Comparison of ENCODE assay signal across 28 cellular contexts in genomic region chr4:132998585-132999230, GRCh38.
"Had no signal": no experiment of that assay in that cellular context is flagged by ENCODE, and none has a peak within 500 bp of the region (broad histone marks: within the 10 kb centered on the region; RNA-seq: fewer than 3 reads in every experiment).

No MANE protein-coding gene starts in this region.

- H3K36me3 ChIP-seq: Peyer's patch, SJCRH30 had no signal

- H3K27me3 ChIP-seq: Peyer's patch, SJCRH30 had no signal

- H3K27ac ChIP-seq: Peyer's patch, RWPE1, SJCRH30 had no signal

- H3K4me1 ChIP-seq: Peyer's patch, SJCRH30 had no signal

- DNase-seq: activated B cell treated with CpG ODN at 0.5 μM for 24 hours; activated CD4-positive, alpha-beta T cell treated with anti-CD3 and anti-CD28 coated beads for 1 hour; activated CD4-positive, alpha-beta T cell treated with anti-CD3 and anti-CD28 coated beads, Interleukin-2, amount 10 ng/mL, durations not matched to agents 24 days and 14 days; activated CD4-positive, alpha-beta T cell treated with anti-CD3 and anti-CD28 coated beads, Interleukin-2, amount 50 U/mL, for 48 hours; activated CD8-positive, alpha-beta memory T cell treated with anti-CD3 and anti-CD28 coated beads, Interleukin-2, amount 10 ng/mL, durations not matched to agents 7 days and 5 days; activated effector memory CD4-positive, alpha-beta T cell treated with anti-CD3 and anti-CD28 coated beads, Interleukin-2, amount 50 U/mL, for 16 hours; activated naive CD4-positive, alpha-beta T cell treated with Interleukin-2 at 50 U/mL for 16 hours; activated T-cell treated with anti-CD3 and anti-CD28 coated beads, Interleukin-2, amount 50 U/mL, for 4 hours; amygdala; cortex of kidney; NCI-H1092; NCI-H1417; NCI-H1694; NCI-H2029; NCI-H2107; NCI-H2171 treated with DMSO at 0.1 percent for 48 hours; NCI-H226; NCI-H526 treated with DMSO at 0.1 percent for 48 hours; NCI-H82; NK-92 treated with Interleukin-12 subunit alpha and Interleukin-12 subunit beta, amount 100 ng/mL, for 24 hours; Peyer's patch; Right ventricle myocardium superior; T-helper 2 cell; T1000 had no signal

- ATAC-seq: activated CD8-positive, alpha-beta memory T cell treated with anti-CD3 and anti-CD28 coated beads, Interleukin-2, amount 10 ng/mL, durations not matched to agents 7 days and 5 days; activated naive CD4-positive, alpha-beta T cell treated with anti-CD3 and anti-CD28 coated beads, Interleukin-2, amount 50 U/mL, for 72 hours; activated T-cell treated with anti-CD3 and anti-CD28 coated beads, Interleukin-2, amount 50 U/mL, for 4 hours; SK-N-SH treated with all-trans-retinoic acid at 6 μM for 48 hours had no signal

- H3K4me3 ChIP-seq: Peyer's patch, SJCRH30 had no signal

- H3K9me3 ChIP-seq: Peyer's patch, SJCRH30 had no signal
